Comparison of ENCODE assay signal across 8 cellular contexts in the genomic region with DNA sequence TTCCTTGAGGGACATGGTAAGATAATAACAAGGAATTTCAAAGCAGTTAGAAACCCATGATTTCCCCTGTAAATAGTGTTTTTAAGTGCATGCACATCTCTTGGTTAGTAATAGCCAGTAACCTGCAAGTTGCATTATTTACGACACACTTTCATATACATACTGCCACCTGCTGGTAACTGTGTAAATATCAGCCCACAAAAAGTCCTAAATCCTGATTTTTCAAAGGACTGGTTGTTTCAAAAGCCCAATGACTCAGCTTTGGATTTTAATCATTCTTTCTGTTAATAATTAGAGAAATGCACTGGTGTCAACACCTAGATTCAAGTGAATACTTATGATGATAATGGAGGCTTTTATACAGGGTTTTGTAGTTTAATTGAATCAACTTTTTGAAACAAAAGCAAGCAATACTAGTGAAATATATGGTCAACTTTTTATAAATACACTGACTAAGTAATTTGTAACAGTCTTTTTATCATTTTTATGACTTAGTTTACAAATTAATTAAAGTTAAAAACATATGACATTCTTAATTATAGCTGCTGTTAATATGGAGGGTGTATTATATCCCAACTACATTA.
A peak's percentile ranks its signal among the peaks of the same experiment; 100 is the strongest.
DNase-seq lines count a peak whose midpoint lies in the region; ATAC-seq, FAIRE-seq and TF ChIP-seq lines count a peak whose summit lies in the region.

No MANE protein-coding gene starts in this region.

- DNase-seq in D721Med (ENCODE audit: insufficient read length, low spot score) (no peak), NCI-H345 (lab: John Stamatoyannopoulos, UW) (peak; percentile 16), astrocyte of the spinal cord (ENCODE audit: low read depth, low spot score) (peak; percentile 80), kidney epithelial cell (ENCODE audit: low read depth) (peak; percentile 77), urothelium cell line (ENCODE audit: low spot score) (peak; percentile 48)
- DNase-seq in activated T-cell treated with anti-CD3 and anti-CD28 coated beads, Interleukin-2, amount 50 U/mL, for 1 hour = no peak

- peak; percentile 84 for TF ChIP-seq CTCF in D721Med (IDR thresholded peaks at IDR 0.05; ENCODE audit: insufficient read depth, missing control alignments)
- peak; percentile 60 for TF ChIP-seq CTCF in astrocyte of the spinal cord (IDR thresholded peaks at IDR 0.05; ENCODE audit: low read depth, low read length)
- peak; percentile 47 for TF ChIP-seq CTCF in kidney epithelial cell (IDR thresholded peaks at IDR 0.05; ENCODE audit: insufficient read depth, low read length, poor library complexity, severe bottlenecking)

- in situ Hi-C loops in astrocyte of the spinal cord (cut with HindIII; ENCODE audit: low sequenced_read_pairs) = no loop called here

- ATAC-seq in GM19035 (IDR thresholded peaks at IDR 0.05; ENCODE audit: unreplicated experiment) = peak; percentile 76
- peak; percentile 81 for ATAC-seq in HG03175 (IDR thresholded peaks at IDR 0.05; ENCODE audit: unreplicated experiment)

- FAIRE-seq in D721Med (lab: Jason Lieb, UNC) (no peak), urothelium cell line (lab: Jason Lieb, UNC) (peak; percentile 70)

- no peaks in the 10 kb centered on the region for H3K36me3 ChIP-seq in kidney epithelial cell (ENCODE audit: control insufficient read depth, insufficient read depth, low read length)

- H3K4me3 ChIP-seq in astrocyte of the spinal cord (ENCODE audit: low read depth, low read length) (no peak overlapping the region), kidney epithelial cell (ENCODE audit: low read depth, low read length) (no peak overlapping the region)

- no peaks in the 10 kb centered on the region for H3K27me3 ChIP-seq in kidney epithelial cell (ENCODE audit: control insufficient read depth, insufficient read depth, low read length)

Comparison
In these comparisons a context has a peak if more than half of its experiments do, and no peak if none do; other contexts are left out.
1. DNase-seq: peak in NCI-H345 (single experiment), astrocyte of the spinal cord (single experiment), kidney epithelial cell (single experiment) and urothelium cell line (single experiment); none in D721Med (single experiment) and activated T-cell treated with anti-CD3 and anti-CD28 coated beads, Interleukin-2, amount 50 U/mL, for 1 hour (single experiment).
2. Peak in every context shown above with its lines, with median percentiles within 50 percentile points of each other: CTCF ChIP-seq.